ENCODE assay signal across 17 cellular contexts in genomic region chr6:27260339-27260738, GRCh38. TPM values are rescaled to one million over a fixed set of nuclear protein-coding genes. Genes with fewer than 3 reads are reported as not detected.
A peak's percentile ranks its signal among the peaks of the same experiment; 100 is the strongest.
DNase-seq lines count a peak whose midpoint lies in the region; ATAC-seq lines count a peak whose summit lies in the region.
"Had no signal": no experiment of that assay in that cellular context is flagged by ENCODE, and none has a peak within 500 bp of the region (broad histone marks: within the 10 kb centered on the region; RNA-seq: fewer than 3 reads in every experiment).

No MANE protein-coding gene starts in this region.

- H3K14ac ChIP-seq in trophoblast cell (ENCODE audit: low read length): no peak overlapping the region

- H3K9me3 ChIP-seq in iPS-15b (ENCODE audit: control insufficient read depth, insufficient read depth, low read length): no peaks in the 10 kb centered on the region
- H3K9me3 ChIP-seq in trophoblast cell (ENCODE audit: insufficient read depth, low read depth, low read length): no peaks in the 10 kb centered on the region

- no peak overlapping the region for H3K27ac ChIP-seq in trophoblast cell (ENCODE audit: low read depth, low read length)
- H3K27ac ChIP-seq in caudate nucleus (ENCODE audit: low read depth, low read length): no peak overlapping the region

- peak; percentile 72 for DNase-seq in H7
- peak; percentile 6 for DNase-seq in astrocyte of the hippocampus (ENCODE audit: low read depth, low spot score)
- DNase-seq in trophoblast cell: peak; percentile 23 to 53
- no peak for DNase-seq in hepatic stellate cell (ENCODE audit: low spot score)
- DNase-seq in caudate nucleus (lab: John Stamatoyannopoulos, UW): no peak
- no peak for DNase-seq in COLO668 (lab: John Stamatoyannopoulos, UW; ENCODE audit: unreplicated experiment)
- DNase-seq: activated CD4-positive, alpha-beta T cell treated with anti-CD3 and anti-CD28 coated beads for 4 hours; activated T-cell treated with anti-CD3 and anti-CD28 coated beads for 4 hours; left colon; NCI-H1436 treated with DMSO at 0.1 percent for 48 hours; NCI-H226; SIG-M5; stimulated activated CD4-positive, alpha-beta T cell treated with anti-CD3 and anti-CD28 coated beads, Interleukin-1b, Interleukin-23, amount 100 ng/mL, for 48 hours had no signal

- no peak overlapping the region for H2BK12ac ChIP-seq in trophoblast cell (ENCODE audit: low read length)

- H3K4ac ChIP-seq in trophoblast cell (ENCODE audit: low read depth, low read length): no peak overlapping the region

- no peaks in the 10 kb centered on the region for H3K79me2 ChIP-seq in trophoblast cell (ENCODE audit: control insufficient read depth, insufficient read depth, low read length, poor library complexity)

- peak overlapping the region; percentile 68 for H3K4me2 ChIP-seq in trophoblast cell (ENCODE audit: low read length)

- no peak overlapping the region for H2BK5ac ChIP-seq in trophoblast cell (ENCODE audit: low read depth, low read length, poor library complexity)

- H3K27me3 ChIP-seq in H7 (ENCODE audit: control insufficient read depth, insufficient read depth, low read length) (peaks cover 2% of the 10 kb centered on the region; the same call in 1 of the 2 replicates), iPS-15b (ENCODE audit: control insufficient read depth, insufficient read depth, low read length) (peaks cover 4% of the 10 kb centered on the region), trophoblast cell (ENCODE audit: insufficient read depth, low read length) (no peaks in the 10 kb centered on the region)

- H2AK5ac ChIP-seq in trophoblast cell (ENCODE audit: low read length): no peak overlapping the region

- no peaks in the 10 kb centered on the region for H3K4me1 ChIP-seq in iPS-15b (ENCODE audit: control insufficient read depth, insufficient read depth, low read length)
- peaks cover 0 to 2% of the 10 kb centered on the region in 2 experiments for H3K4me1 ChIP-seq in trophoblast cell (ENCODE audit: control insufficient read depth in 1 of 2, insufficient read depth in 2 of 2, low read length in 2 of 2)

- H2BK120ac ChIP-seq in trophoblast cell (ENCODE audit: insufficient read depth, low read length, poor library complexity): no peak overlapping the region

- no peaks in the 10 kb centered on the region for H3K36me3 ChIP-seq in H7 (replicated peaks; ENCODE audit: control insufficient read depth, insufficient read depth, low read length)
- H3K36me3 ChIP-seq in iPS-15b (ENCODE audit: control insufficient read depth, insufficient read depth, low read length): no peaks in the 10 kb centered on the region
- H3K36me3 ChIP-seq in trophoblast cell (ENCODE audit: control insufficient read depth in 1 of 2, insufficient read depth in 2 of 2, low read length in 2 of 2): no peaks in the 10 kb centered on the region

- H3K79me1 ChIP-seq in trophoblast cell (ENCODE audit: low read length): no peaks in the 10 kb centered on the region

- no peak overlapping the region for H4K91ac ChIP-seq in trophoblast cell (ENCODE audit: low read depth, low read length)

- H3K23ac ChIP-seq in trophoblast cell (ENCODE audit: low read length): no peak overlapping the region

- no peak overlapping the region for H2AFZ ChIP-seq in trophoblast cell (ENCODE audit: insufficient read depth, low read length, poor library complexity)

- no peak overlapping the region for H3K18ac ChIP-seq in trophoblast cell (ENCODE audit: low read length)

- no peak overlapping the region for H4K8ac ChIP-seq in trophoblast cell (ENCODE audit: low read depth, low read length)

- no CpG with 5 or more reads among the region's 24 CpGs for WGBS in trophoblast cell (ENCODE audit: extremely low coverage, insufficient coverage, insufficient read length)

- no peak for ATAC-seq in GM19467 (IDR thresholded peaks at IDR 0.05; ENCODE audit: unreplicated experiment)
- ATAC-seq: left colon had no signal

- H3K4me3 ChIP-seq in H7 (ENCODE audit: insufficient read depth, low read depth, low read length) (peak overlapping the region; percentile 61), iPS-15b (ENCODE audit: low read depth, low read length) (peak overlapping the region; percentile 81), trophoblast cell (ENCODE audit: low read depth, low read length) (no peak overlapping the region)

- H4K12ac ChIP-seq in trophoblast cell (ENCODE audit: low read depth, low read length): no peak overlapping the region

- H3K9ac ChIP-seq in iPS-15b (ENCODE audit: low read depth, low read length) (peak overlapping the region; percentile 1), trophoblast cell (ENCODE audit: low read length) (no peak overlapping the region)

RNA-seq across cellular contexts. Expression of gene PRSS16, which starts 12.8 kb away (rescaled TPM):
- 5.0 and 5.2 TPM in 2 replicates for total RNA-seq in H7 (2014; rRNA removed; shearing (Covaris generic))
- 10.0 and 10.1 TPM in 2 replicates for polyA plus RNA-seq in trophoblast cell (2013)
- total RNA-seq: glomerular endothelial cell had no signal

RNA-seq across cellular contexts. Expression of gene POM121L2, which starts 51.7 kb away (rescaled TPM):
- 0.03 TPM in 1 of 2 replicates, not detected in the other for total RNA-seq in H7 (2014; rRNA removed; shearing (Covaris generic))
- 0.01 TPM in 2 replicates for polyA plus RNA-seq in trophoblast cell (2013)
- total RNA-seq: glomerular endothelial cell had no signal
- polyA plus RNA-seq: BJ had no signal

Comparison
In these comparisons a context has a peak if more than half of its experiments do, and no peak if none do; other contexts are left out.
1. DNase-seq: peak in H7 (single experiment), astrocyte of the hippocampus (single experiment) and trophoblast cell (2 of 2); none in hepatic stellate cell (single experiment), caudate nucleus (0 of 61) and COLO668 (single experiment).